Comparison of ENCODE assay signal across 18 cellular contexts in the genomic region with DNA sequence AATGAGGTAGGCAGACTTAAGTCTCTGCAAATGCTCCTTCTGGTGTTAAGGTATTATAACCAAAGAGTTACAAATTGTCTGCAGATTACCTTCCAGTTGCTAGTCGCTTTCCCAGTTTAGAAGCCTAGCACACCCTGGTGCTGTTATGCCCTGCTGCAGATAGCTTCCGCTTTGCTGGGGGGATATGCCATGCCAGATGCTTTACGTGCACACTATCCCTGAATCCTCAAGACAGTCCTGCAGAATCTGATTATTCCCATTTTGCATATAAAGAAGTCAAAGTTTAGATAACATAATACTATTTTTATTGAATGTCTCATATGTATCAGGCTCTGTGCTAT.
DNase-seq lines count a peak whose midpoint lies in the region; ATAC-seq, FAIRE-seq and TF ChIP-seq lines count a peak whose summit lies in the region.
"Had no signal": no experiment of that assay in that cellular context is flagged by ENCODE, and none has a peak within 500 bp of the region (broad histone marks: within the 10 kb centered on the region; RNA-seq: fewer than 3 reads in every experiment).

No MANE protein-coding gene starts in this region.

- no peak overlapping the region for H3K27ac Mint-ChIP-seq in MCF 10A (ENCODE audit: low read depth, unreplicated experiment)
- H3K27ac Mint-ChIP-seq: stimulated activated naive B cell treated with anti-CD40 and anti-IgM and Interleukin-4, amounts not matched to agents 10 μg/mL and 1 μg/mL and 100 μg/mL, for 72 hours had no signal

- H3K4me1 ChIP-seq in breast epithelium (peaks cover 17 to 64% of the 10 kb centered on the region in 2 donors), prostate gland (replicated peaks) (peaks cover 53% of the 10 kb centered on the region), upper lobe of right lung (peaks cover 95% of the 10 kb centered on the region)

- no TSS peak for BruUV-seq in MCF 10A (replicated peaks; lab: Mats Ljungman, UMichigan)

- 80% methylated on average over 3 of the region's 3 CpGs for WGBS in prostate gland

- TF ChIP-seq POLR2A in breast epithelium (IDR thresholded peaks at IDR 0.05) (no peak), prostate gland (IDR thresholded peaks at IDR 0.05) (no peak), GM12891 (IDR thresholded peaks at IDR 0.05; ENCODE audit: low read depth, low read length) (no peak)

- H3K4me3 ChIP-seq in breast epithelium (no peak overlapping the region), coronary artery (no peak overlapping the region), prostate gland (no peak overlapping the region), upper lobe of right lung (no peak overlapping the region)

- H3K9me3 Mint-ChIP-seq in MCF 10A (ENCODE audit: unreplicated experiment), result no peaks in the 10 kb centered on the region
- H3K9me3 Mint-ChIP-seq: stimulated activated naive B cell treated with anti-CD40 and anti-IgM and Interleukin-4, amounts not matched to agents 10 μg/mL and 1 μg/mL and 100 μg/mL, for 72 hours had no signal

- no peak overlapping the region for H3K4me3 Mint-ChIP-seq in MCF 10A (ENCODE audit: unreplicated experiment)
- H3K4me3 Mint-ChIP-seq: stimulated activated naive B cell treated with anti-CD40 and anti-IgM and Interleukin-4, amounts not matched to agents 10 μg/mL and 1 μg/mL and 100 μg/mL, for 72 hours had no signal

- CTCF ChIA-PET in MCF 10A (lab: Yijun Ruan, JAX), result interaction anchor here (0.8 to 1.2 kb wide), 2 partner anchors 25 to 37 kb away, joined by 3 read pairs; no protein-coding TSS in a partner anchor

- H3K9me3 ChIP-seq in breast epithelium (no peaks in the 10 kb centered on the region), prostate gland (no peaks in the 10 kb centered on the region), upper lobe of right lung (no peaks in the 10 kb centered on the region)

- DNase-seq in breast epithelium (ENCODE audit: low spot score in 2 of 2) (no peak), MCF 10A (ENCODE audit: unreplicated experiment) (no peak), coronary artery (ENCODE audit: low spot score) (no peak), prostate gland (ENCODE audit: low spot score) (no peak), upper lobe of right lung (no peak), GM12891 (ENCODE audit: insufficient read length, low spot score) (no peak), SW480 (ENCODE audit: low spot score) (no peak)
- DNase-seq: activated T-cell treated with anti-CD3 and anti-CD28 coated beads, Interleukin-2, amount 50 U/mL, for 1 hour; effector CD4-positive, alpha-beta T cell; glutamatergic neuron; HCEC 1CT; mammary epithelial cell; NCI-H1930; stimulated activated CD4-positive, alpha-beta T cell treated with anti-CD3 and anti-CD28 coated beads, Interleukin-12 subunit alpha, Interleukin-12 subunit beta, amount 100 ng/mL, for 4 hours; stimulated activated naive B cell treated with anti-CD40 and anti-IgM and Interleukin-4, amounts not matched to agents 10 μg/mL and 1 μg/mL and 100 μg/mL, for 72 hours had no signal

- ATAC-seq in upper lobe of right lung (no peak), GM19023 (IDR thresholded peaks at IDR 0.05; ENCODE audit: unreplicated experiment) (no peak)
- ATAC-seq: stimulated activated naive B cell treated with anti-CD40 and anti-IgM and Interleukin-4, amounts not matched to agents 10 μg/mL and 1 μg/mL and 100 μg/mL, for 72 hours had no signal

- H3K36me3 Mint-ChIP-seq in MCF 10A (ENCODE audit: insufficient read depth, unreplicated experiment), result peaks cover 21% of the 10 kb centered on the region

- H3K27ac ChIP-seq in breast epithelium (peak overlapping the region; percentile 83 to 93), coronary artery (peak overlapping the region; percentile 51 to 94), prostate gland (peak overlapping the region; percentile 78 to 81), upper lobe of right lung (peak overlapping the region; percentile 77)
- H3K27ac ChIP-seq: RWPE1 had no signal

- POLR2A ChIA-PET in MCF 10A (lab: Yijun Ruan, JAX), result no interaction called here

- H3K27me3 ChIP-seq in breast epithelium (no peaks in the 10 kb centered on the region), prostate gland (replicated peaks; ENCODE audit: insufficient read depth) (no peaks in the 10 kb centered on the region), upper lobe of right lung (no peaks in the 10 kb centered on the region)

- peaks cover 24% of the 10 kb centered on the region for H3K4me1 Mint-ChIP-seq in MCF 10A (ENCODE audit: insufficient read depth, unreplicated experiment)

- FAIRE-seq in GM12891 (lab: Jason Lieb, UNC), result no peak
- FAIRE-seq: bronchial epithelial cell had no signal

- intact Hi-C loops in breast epithelium (cut with DNase I; ENCODE audit: low total_unique reads) (no loop called here), MCF 10A (cut with micrococcal nuclease) (no loop called here), prostate gland (cut with DNase I) (loop anchor here (2.0 to 5.0 kb wide), 2 partner anchors 146 to 167 kb away; partner anchors contain the start of gene DHRS3), upper lobe of right lung (cut with DNase I) (no loop called here)

- TF ChIP-seq CTCF in breast epithelium (IDR thresholded peaks at IDR 0.05) (no peak), MCF 10A (IDR thresholded peaks at IDR 0.05; ENCODE audit: unreplicated experiment) (no peak), coronary artery (IDR thresholded peaks at IDR 0.05) (no peak), prostate gland (IDR thresholded peaks at IDR 0.05) (no peak), upper lobe of right lung (IDR thresholded peaks at IDR 0.05) (no peak)

- H3K36me3 ChIP-seq in breast epithelium (no peaks in the 10 kb centered on the region), prostate gland (no peaks in the 10 kb centered on the region), upper lobe of right lung (no peaks in the 10 kb centered on the region)

- no peaks in the 10 kb centered on the region for H3K27me3 Mint-ChIP-seq in MCF 10A (ENCODE audit: insufficient read depth, unreplicated experiment)
- H3K27me3 Mint-ChIP-seq: stimulated activated naive B cell treated with anti-CD40 and anti-IgM and Interleukin-4, amounts not matched to agents 10 μg/mL and 1 μg/mL and 100 μg/mL, for 72 hours had no signal

TF ChIP-seq in GM12891, 5 proteins besides CTCF, POLR2A, EP300 and RAD21:
- TF ChIP-seq POLR2AphosphoS5 (IDR thresholded peaks at IDR 0.05; ENCODE audit: low read depth, low read length) (no peak), TAF1 (IDR thresholded peaks at IDR 0.05; ENCODE audit: low read depth, low read length) (no peak), SPI1 (IDR thresholded peaks at IDR 0.05; ENCODE audit: low read depth, low read length) (no peak), POU2F2 (IDR thresholded peaks at IDR 0.05; ENCODE audit: low read depth, low read length) (no peak), PAX5 (IDR thresholded peaks at IDR 0.05; ENCODE audit: insufficient read depth, low read length, severe bottlenecking) (no peak)
